14 cellular contexts compared by ENCODE assay signal in genomic region chr5:105392122-105392709, GRCh38.
"Had no signal": no experiment of that assay in that cellular context is flagged by ENCODE, and none has a peak within 500 bp of the region (broad histone marks: within the 10 kb centered on the region; RNA-seq: fewer than 3 reads in every experiment).

No MANE protein-coding gene starts in this region.

- H3K36me3 ChIP-seq: neutrophil, right atrium auricular region had no signal

- H3K27me3 ChIP-seq: neutrophil, right atrium auricular region had no signal

- DNase-seq: activated CD4-positive, alpha-beta T cell treated with anti-CD3 and anti-CD28 coated beads, Interleukin-2, amount 50 U/mL, for 4 hours; activated CD4-positive, CD25-positive, alpha-beta regulatory T cell treated with anti-CD3 and anti-CD28 coated beads, Interleukin-2, amount 50 U/mL, for 72 hours; activated effector memory CD4-positive, alpha-beta T cell treated with Interleukin-2 at 50 U/mL for 16 hours; activated T-cell treated with anti-CD3 and anti-CD28 coated beads, Interleukin-2, amount 50 U/mL, for 1 hour; amygdala; erythroblast; hippocampal formation; midbrain; T-helper 2 cell had no signal

- ATAC-seq: stimulated activated effector memory CD8-positive, alpha-beta T cell treated with anti-CD3 and anti-CD28 coated beads, Interleukin-12 subunit alpha, Interleukin-12 subunit beta, amount 100 ng/mL, for 72 hours had no signal

- H3K27ac ChIP-seq: neutrophil, right atrium auricular region had no signal

- H3K4me3 ChIP-seq: lung, right atrium auricular region, smooth muscle cell had no signal

- H3K4me1 ChIP-seq: right atrium auricular region had no signal

- H3K9me3 ChIP-seq: neutrophil, right atrium auricular region had no signal
